ENCODE assay signal across 7 cellular contexts in the genomic region with DNA sequence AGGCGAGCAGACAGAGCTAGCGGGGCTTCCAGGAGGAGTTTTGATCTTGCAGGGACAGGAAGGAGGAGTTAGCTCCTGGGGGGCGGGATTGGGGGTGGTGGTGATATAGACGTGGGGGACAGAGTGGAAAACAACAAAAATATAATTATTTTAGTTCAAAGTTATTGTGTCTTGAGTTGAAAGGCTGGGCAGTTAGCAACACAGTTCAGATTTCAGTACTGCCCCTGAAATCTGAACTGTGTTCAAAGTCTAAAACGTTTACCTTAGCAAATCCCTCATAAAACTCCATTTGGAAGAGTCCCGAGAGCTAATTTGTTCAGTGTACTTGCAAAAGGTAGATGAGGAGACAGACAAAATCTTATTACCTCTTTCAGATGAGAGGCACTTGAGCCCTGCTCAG. TPM values are rescaled to one million over a fixed set of nuclear protein-coding genes. Genes with fewer than 3 reads are reported as not detected.
A peak's percentile ranks its signal among the peaks of the same experiment; 100 is the strongest.
DNase-seq lines count a peak whose midpoint lies in the region; ATAC-seq, FAIRE-seq and TF ChIP-seq lines count a peak whose summit lies in the region.
"Not testable (repeated sequence)": the region's sequence is repeated elsewhere in the genome, so short reads cannot be mapped to it uniquely, and the experiment has no call there.

No MANE protein-coding gene starts in this region.

- TF ChIP-seq CTCF in WTC11 (IDR thresholded peaks at IDR 0.05); foreskin fibroblast (IDR thresholded peaks at IDR 0.05; ENCODE audit: low read depth, low read length): not testable (repeated sequence)

- WGBS in small intestine, 3 donors = 3 to 17% (median 11%) methylated on average over 6 of the region's 6 CpGs

- POLR2A ChIA-PET in WTC11 (lab: Charles Lee); activated naive CD8-positive, alpha-beta T cell treated with anti-CD3 and anti-CD28 coated beads, Interleukin-2, amount 10 ng/mL, durations not matched to agents 7 days and 5 days (lab: Charles Lee): not testable (repeated sequence)

- CTCF ChIA-PET in WTC11 (lab: Charles Lee) = not testable (repeated sequence)

- not testable (repeated sequence) for H3K9me3 Mint-ChIP-seq in WTC11; activated naive CD8-positive, alpha-beta T cell treated with anti-CD3 and anti-CD28 coated beads, Interleukin-2, amount 10 ng/mL, durations not matched to agents 7 days and 5 days; naive B cell

- not testable (repeated sequence) for H3K27me3 ChIP-seq in HAP-1 (ENCODE audit: low read depth); small intestine (ENCODE audit: control insufficient read depth in 2 of 2, insufficient read depth in 2 of 2, low read length in 2 of 2)

- not testable (repeated sequence) for FAIRE-seq in small intestine (lab: Jason Lieb, UNC)

- H3K4me1 ChIP-seq in HAP-1; small intestine (ENCODE audit: control insufficient read depth in 2 of 2, insufficient read depth in 1 of 2, low read depth in 1 of 2, low read length in 1 of 2): not testable (repeated sequence)

- ATAC-seq in WTC11; activated naive CD8-positive, alpha-beta T cell treated with anti-CD3 and anti-CD28 coated beads, Interleukin-2, amount 10 ng/mL, durations not matched to agents 7 days and 5 days (ENCODE audit: low read depth); naive B cell (ENCODE audit: low read depth in 2 of 2): not testable (repeated sequence)

- H3K4me3 ChIP-seq in HAP-1 (peak overlapping the region; percentile 43; the same call in 1 of the 2 replicates), foreskin fibroblast (ENCODE audit: low read depth in 1 of 2, low read length in 2 of 2) (peak overlapping the region; percentile 62 to 66)
- H3K4me3 ChIP-seq in small intestine (ENCODE audit: low read depth in 1 of 2, low read length in 2 of 2) = not testable (repeated sequence)

- H3K27ac Mint-ChIP-seq in WTC11; activated naive CD8-positive, alpha-beta T cell treated with anti-CD3 and anti-CD28 coated beads, Interleukin-2, amount 10 ng/mL, durations not matched to agents 7 days and 5 days; naive B cell: not testable (repeated sequence)

- H3K36me3 Mint-ChIP-seq in WTC11; activated naive CD8-positive, alpha-beta T cell treated with anti-CD3 and anti-CD28 coated beads, Interleukin-2, amount 10 ng/mL, durations not matched to agents 7 days and 5 days; naive B cell: not testable (repeated sequence)

- not testable (repeated sequence) for H3K9me3 ChIP-seq in HAP-1; small intestine (ENCODE audit: control insufficient read depth, low read depth)

- H3K4me1 Mint-ChIP-seq in WTC11 (peaks cover 30% of the 10 kb centered on the region), naive B cell (peaks cover 0 to 16% (median 7%) of the 10 kb centered on the region in 3 donors)
- H3K4me1 Mint-ChIP-seq in activated naive CD8-positive, alpha-beta T cell treated with anti-CD3 and anti-CD28 coated beads, Interleukin-2, amount 10 ng/mL, durations not matched to agents 7 days and 5 days = peaks cover 15% of the 10 kb centered on the region

- in situ Hi-C loops in HAP-1 (cut with MboI; ENCODE audit: low sequenced_read_pairs) = loop anchor here (25.0 kb wide), 2 partner anchors 362 to 487 kb away; a partner anchor contains a TSS

- DNase-seq in HAP-1 (ENCODE audit: low spot score in 2 of 2); WTC11 (ENCODE audit: low spot score); activated naive CD8-positive, alpha-beta T cell treated with anti-CD3 and anti-CD28 coated beads, Interleukin-2, amount 10 ng/mL, durations not matched to agents 7 days and 5 days; foreskin fibroblast; naive B cell: not testable (repeated sequence)
- DNase-seq in NCI-H524 treated with DMSO at 0.1 percent for 48 hours (lab: John Stamatoyannopoulos, UW) (peak; percentile 83), small intestine (peak; percentile 31)

- not testable (repeated sequence) for H3K27ac ChIP-seq in small intestine (ENCODE audit: low read depth in 1 of 2, low read length in 1 of 2)

- H3K4me3 Mint-ChIP-seq in WTC11 (peak overlapping the region; percentile 77), naive B cell (peak overlapping the region; percentile 90 to 100 (median 96))
- H3K4me3 Mint-ChIP-seq in activated naive CD8-positive, alpha-beta T cell treated with anti-CD3 and anti-CD28 coated beads, Interleukin-2, amount 10 ng/mL, durations not matched to agents 7 days and 5 days = peak overlapping the region; percentile 94

- H3K27me3 Mint-ChIP-seq in WTC11 (ENCODE audit: low read depth) (peaks cover 22% of the 10 kb centered on the region), naive B cell (peaks cover 0 to 27% (median 16%) of the 10 kb centered on the region in 3 donors)
- H3K27me3 Mint-ChIP-seq in activated naive CD8-positive, alpha-beta T cell treated with anti-CD3 and anti-CD28 coated beads, Interleukin-2, amount 10 ng/mL, durations not matched to agents 7 days and 5 days = peaks cover 20% of the 10 kb centered on the region

- not testable (repeated sequence) for H3K36me3 ChIP-seq in HAP-1 (replicated peaks); small intestine (ENCODE audit: control insufficient read depth in 2 of 2, insufficient read depth in 2 of 2, low read length in 2 of 2)

RNA-seq across cellular contexts. Expression of a gene that starts 45.0 kb away (rescaled TPM):
- total RNA-seq in WTC11 (2021) = 72.7 to 85.5 TPM (median 74.2 TPM) in 3 replicates
- total RNA-seq in activated naive CD8-positive, alpha-beta T cell treated with anti-CD3 and anti-CD28 coated beads, Interleukin-2, amount 10 ng/mL, durations not matched to agents 7 days and 5 days = 10 to 100 TPM; 41.6 to 44.4 TPM
- polyA plus RNA-seq in naive B cell (ENCODE audit: low read depth in 6 of 6) (10 to 100 TPM; 21.7 to 33.2 (median 28.0) TPM), small intestine (10 to 100 TPM; 16.2 to 23.0 (median 21.3) TPM)
